In the genomic region with DNA sequence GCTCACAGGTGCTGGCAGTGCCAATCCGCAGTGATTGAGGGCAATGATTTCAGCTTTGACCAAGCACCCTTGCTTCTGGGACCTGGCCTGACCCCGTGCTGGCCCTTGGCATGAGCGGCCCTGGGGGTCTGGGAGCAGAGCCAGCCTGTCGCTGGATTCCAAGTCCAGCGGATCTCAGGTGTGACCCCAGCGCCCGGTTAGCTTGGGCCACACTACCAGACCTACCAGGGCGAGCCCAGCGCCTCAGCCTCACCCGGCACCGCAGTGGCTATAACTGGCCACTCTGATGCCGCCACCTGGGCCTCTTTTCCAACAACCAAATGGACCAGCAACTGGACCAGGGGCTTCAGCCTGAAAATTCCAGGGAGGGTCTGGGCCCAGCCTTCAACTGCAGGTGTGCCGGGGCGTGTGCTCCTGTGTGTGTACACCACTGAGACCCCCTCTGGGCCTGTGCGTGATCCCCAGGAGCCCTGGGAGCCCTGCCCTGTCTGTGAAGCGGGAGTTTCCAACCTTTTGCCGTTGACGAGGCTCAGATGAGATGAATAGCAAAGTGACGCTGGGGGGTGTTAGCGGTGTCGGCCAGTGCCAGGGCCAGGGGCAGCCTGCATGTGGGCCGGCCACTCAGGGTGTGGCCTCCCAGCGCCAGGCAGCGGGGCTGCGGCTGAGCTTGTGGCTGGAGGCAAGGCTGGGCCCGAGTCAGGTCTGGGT, we compare ENCODE assay signal across 1 cellular context.
TF ChIP-seq lines count a peak whose summit lies in the region.

No MANE protein-coding gene starts in this region.

TF ChIP-seq in HepG2, 621 proteins besides CTCF, POLR2A, EP300 and RAD21 (continued from another document and continues in another):
- TF ChIP-seq ZNF331 (CRISPR knock-in tag; IDR thresholded peaks at IDR 0.05) (no peak), RAD51 (IDR thresholded peaks at IDR 0.05; ENCODE audit: borderline replicate concordance) (no peak), ATM (IDR thresholded peaks at IDR 0.05; ENCODE audit: borderline replicate concordance) (no peak), NFE2L1 (CRISPR knock-in tag; IDR thresholded peaks at IDR 0.05; ENCODE audit: borderline replicate concordance) (0 out of 2 replicates have a peak, but pooled peaks have one; percentile 2), ZNF550 (CRISPR knock-in tag; IDR thresholded peaks at IDR 0.05; ENCODE audit: borderline replicate concordance) (no peak), ZNF660 (CRISPR knock-in tag; IDR thresholded peaks at IDR 0.05; ENCODE audit: borderline replicate concordance, low read depth) (no peak), NAIF1 (CRISPR knock-in tag; IDR thresholded peaks at IDR 0.05; ENCODE audit: borderline replicate concordance) (no peak), BHLHE40 (IDR thresholded peaks at IDR 0.05; ENCODE audit: low read length) (no peak), ZNF567 (CRISPR knock-in tag; IDR thresholded peaks at IDR 0.05; ENCODE audit: borderline replicate concordance) (no peak), MYNN (CRISPR knock-in tag; IDR thresholded peaks at IDR 0.05; ENCODE audit: low read depth) (no peak), ZNF510 (CRISPR knock-in tag; IDR thresholded peaks at IDR 0.05; ENCODE audit: low read depth) (no peak), PHF21A (CRISPR knock-in tag; IDR thresholded peaks at IDR 0.05) (no peak), NCOA2 (CRISPR knock-in tag; IDR thresholded peaks at IDR 0.05) (no peak), ZNF296 (CRISPR knock-in tag; conservative IDR thresholded peaks at IDR 0.05) (no peak), KLF9 (CRISPR knock-in tag; IDR thresholded peaks at IDR 0.05; ENCODE audit: low read depth) (no peak), IRX3 (CRISPR knock-in tag; IDR thresholded peaks at IDR 0.05; ENCODE audit: borderline replicate concordance, low read depth) (no peak), ZNF460 (CRISPR knock-in tag; IDR thresholded peaks at IDR 0.05; ENCODE audit: borderline replicate concordance) (no peak), SNAI1 (CRISPR knock-in tag; IDR thresholded peaks at IDR 0.05; ENCODE audit: borderline replicate concordance) (no peak), RNF2 (conservative IDR thresholded peaks at IDR 0.05; ENCODE audit: low read depth) (no peak), ZNF816 (CRISPR knock-in tag; IDR thresholded peaks at IDR 0.05; ENCODE audit: borderline replicate concordance) (no peak), ZNF441 (CRISPR knock-in tag; IDR thresholded peaks at IDR 0.05; ENCODE audit: borderline replicate concordance) (no peak), GABPA (IDR thresholded peaks at IDR 0.05; ENCODE audit: low read depth, low read length) (no peak), GABPA (CRISPR knock-in tag; IDR thresholded peaks at IDR 0.05; ENCODE audit: low read depth) (no peak), ZNF543 (CRISPR knock-in tag; IDR thresholded peaks at IDR 0.05) (no peak), CHCHD3 (CRISPR knock-in tag; IDR thresholded peaks at IDR 0.05) (no peak), ZNF253 (CRISPR knock-in tag; IDR thresholded peaks at IDR 0.05; ENCODE audit: borderline replicate concordance) (no peak; the same call in 1 of the 2 replicates), NFIB (CRISPR knock-in tag; IDR thresholded peaks at IDR 0.05; ENCODE audit: borderline replicate concordance) (no peak), ARNT2 (CRISPR knock-in tag; IDR thresholded peaks at IDR 0.05; ENCODE audit: low read depth) (no peak), ERF (CRISPR knock-in tag; IDR thresholded peaks at IDR 0.05) (no peak), ZNF850 (CRISPR knock-in tag; conservative IDR thresholded peaks at IDR 0.05) (no peak), CEBPG (CRISPR knock-in tag; IDR thresholded peaks at IDR 0.05) (no peak), ZNF841 (CRISPR knock-in tag; IDR thresholded peaks at IDR 0.05; ENCODE audit: borderline replicate concordance) (no peak), NCOA1 (CRISPR knock-in tag; IDR thresholded peaks at IDR 0.05) (no peak), TBX3 (IDR thresholded peaks at IDR 0.05; ENCODE audit: borderline replicate concordance) (no peak), HOXA9 (CRISPR knock-in tag; IDR thresholded peaks at IDR 0.05; ENCODE audit: borderline replicate concordance) (no peak), CCDC6 (CRISPR knock-in tag; IDR thresholded peaks at IDR 0.05) (no peak), ZMYM2 (CRISPR knock-in tag; IDR thresholded peaks at IDR 0.05) (no peak), MXI1 (IDR thresholded peaks at IDR 0.05; ENCODE audit: borderline replicate concordance, low read depth, low read length) (no peak), CAMTA2 (CRISPR knock-in tag; IDR thresholded peaks at IDR 0.05; ENCODE audit: borderline replicate concordance) (no peak), ZMAT3 (CRISPR knock-in tag; conservative IDR thresholded peaks at IDR 0.05) (no peak), HOXD1 (CRISPR knock-in tag; IDR thresholded peaks at IDR 0.05) (no peak)
- TF ChIP-seq, protein P1, sequence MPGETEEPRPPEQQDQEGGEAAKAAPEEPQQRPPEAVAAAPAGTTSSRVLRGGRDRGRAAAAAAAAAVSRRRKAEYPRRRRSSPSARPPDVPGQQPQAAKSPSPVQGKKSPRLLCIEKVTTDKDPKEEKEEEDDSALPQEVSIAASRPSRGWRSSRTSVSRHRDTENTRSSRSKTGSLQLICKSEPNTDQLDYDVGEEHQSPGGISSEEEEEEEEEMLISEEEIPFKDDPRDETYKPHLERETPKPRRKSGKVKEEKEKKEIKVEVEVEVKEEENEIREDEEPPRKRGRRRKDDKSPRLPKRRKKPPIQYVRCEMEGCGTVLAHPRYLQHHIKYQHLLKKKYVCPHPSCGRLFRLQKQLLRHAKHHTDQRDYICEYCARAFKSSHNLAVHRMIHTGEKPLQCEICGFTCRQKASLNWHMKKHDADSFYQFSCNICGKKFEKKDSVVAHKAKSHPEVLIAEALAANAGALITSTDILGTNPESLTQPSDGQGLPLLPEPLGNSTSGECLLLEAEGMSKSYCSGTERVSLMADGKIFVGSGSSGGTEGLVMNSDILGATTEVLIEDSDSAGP (CRISPR knock-in tag; IDR thresholded peaks at IDR 0.05; ENCODE audit: borderline replicate concordance): no peak
- TF ChIP-seq, protein P2, sequence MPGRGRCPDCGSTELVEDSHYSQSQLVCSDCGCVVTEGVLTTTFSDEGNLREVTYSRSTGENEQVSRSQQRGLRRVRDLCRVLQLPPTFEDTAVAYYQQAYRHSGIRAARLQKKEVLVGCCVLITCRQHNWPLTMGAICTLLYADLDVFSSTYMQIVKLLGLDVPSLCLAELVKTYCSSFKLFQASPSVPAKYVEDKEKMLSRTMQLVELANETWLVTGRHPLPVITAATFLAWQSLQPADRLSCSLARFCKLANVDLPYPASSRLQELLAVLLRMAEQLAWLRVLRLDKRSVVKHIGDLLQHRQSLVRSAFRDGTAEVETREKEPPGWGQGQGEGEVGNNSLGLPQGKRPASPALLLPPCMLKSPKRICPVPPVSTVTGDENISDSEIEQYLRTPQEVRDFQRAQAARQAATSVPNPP (CRISPR knock-in tag; IDR thresholded peaks at IDR 0.05): no peak
- TF ChIP-seq, protein P3, sequence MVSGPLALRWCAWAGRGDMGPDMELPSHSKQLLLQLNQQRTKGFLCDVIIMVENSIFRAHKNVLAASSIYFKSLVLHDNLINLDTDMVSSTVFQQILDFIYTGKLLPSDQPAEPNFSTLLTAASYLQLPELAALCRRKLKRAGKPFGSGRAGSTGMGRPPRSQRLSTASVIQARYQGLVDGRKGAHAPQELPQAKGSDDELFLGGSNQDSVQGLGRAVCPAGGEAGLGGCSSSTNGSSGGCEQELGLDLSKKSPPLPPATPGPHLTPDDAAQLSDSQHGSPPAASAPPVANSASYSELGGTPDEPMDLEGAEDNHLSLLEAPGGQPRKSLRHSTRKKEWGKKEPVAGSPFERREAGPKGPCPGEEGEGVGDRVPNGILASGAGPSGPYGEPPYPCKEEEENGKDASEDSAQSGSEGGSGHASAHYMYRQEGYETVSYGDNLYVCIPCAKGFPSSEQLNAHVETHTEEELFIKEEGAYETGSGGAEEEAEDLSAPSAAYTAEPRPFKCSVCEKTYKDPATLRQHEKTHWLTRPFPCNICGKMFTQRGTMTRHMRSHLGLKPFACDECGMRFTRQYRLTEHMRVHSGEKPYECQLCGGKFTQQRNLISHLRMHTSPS (CRISPR knock-in tag; IDR thresholded peaks at IDR 0.05; ENCODE audit: low read depth): peak; percentile 19; the same call in 1 of the 2 replicates
- TF ChIP-seq, protein P4, sequence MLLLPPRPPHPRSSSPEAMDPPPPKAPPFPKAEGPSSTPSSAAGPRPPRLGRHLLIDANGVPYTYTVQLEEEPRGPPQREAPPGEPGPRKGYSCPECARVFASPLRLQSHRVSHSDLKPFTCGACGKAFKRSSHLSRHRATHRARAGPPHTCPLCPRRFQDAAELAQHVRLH (CRISPR knock-in tag; IDR thresholded peaks at IDR 0.05; ENCODE audit: borderline replicate concordance, low read depth): no peak
- TF ChIP-seq, protein P5, sequence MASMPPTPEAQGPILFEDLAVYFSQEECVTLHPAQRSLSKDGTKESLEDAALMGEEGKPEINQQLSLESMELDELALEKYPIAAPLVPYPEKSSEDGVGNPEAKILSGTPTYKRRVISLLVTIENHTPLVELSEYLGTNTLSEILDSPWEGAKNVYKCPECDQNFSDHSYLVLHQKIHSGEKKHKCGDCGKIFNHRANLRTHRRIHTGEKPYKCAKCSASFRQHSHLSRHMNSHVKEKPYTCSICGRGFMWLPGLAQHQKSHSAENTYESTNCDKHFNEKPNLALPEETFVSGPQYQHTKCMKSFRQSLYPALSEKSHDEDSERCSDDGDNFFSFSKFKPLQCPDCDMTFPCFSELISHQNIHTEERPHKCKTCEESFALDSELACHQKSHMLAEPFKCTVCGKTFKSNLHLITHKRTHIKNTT (CRISPR knock-in tag; IDR thresholded peaks at IDR 0.05): no peak
- TF ChIP-seq, protein P6, sequence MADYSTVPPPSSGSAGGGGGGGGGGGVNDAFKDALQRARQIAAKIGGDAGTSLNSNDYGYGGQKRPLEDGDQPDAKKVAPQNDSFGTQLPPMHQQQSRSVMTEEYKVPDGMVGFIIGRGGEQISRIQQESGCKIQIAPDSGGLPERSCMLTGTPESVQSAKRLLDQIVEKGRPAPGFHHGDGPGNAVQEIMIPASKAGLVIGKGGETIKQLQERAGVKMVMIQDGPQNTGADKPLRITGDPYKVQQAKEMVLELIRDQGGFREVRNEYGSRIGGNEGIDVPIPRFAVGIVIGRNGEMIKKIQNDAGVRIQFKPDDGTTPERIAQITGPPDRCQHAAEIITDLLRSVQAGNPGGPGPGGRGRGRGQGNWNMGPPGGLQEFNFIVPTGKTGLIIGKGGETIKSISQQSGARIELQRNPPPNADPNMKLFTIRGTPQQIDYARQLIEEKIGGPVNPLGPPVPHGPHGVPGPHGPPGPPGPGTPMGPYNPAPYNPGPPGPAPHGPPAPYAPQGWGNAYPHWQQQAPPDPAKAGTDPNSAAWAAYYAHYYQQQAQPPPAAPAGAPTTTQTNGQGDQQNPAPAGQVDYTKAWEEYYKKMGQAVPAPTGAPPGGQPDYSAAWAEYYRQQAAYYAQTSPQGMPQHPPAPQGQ (CRISPR knock-in tag; IDR thresholded peaks at IDR 0.05; ENCODE audit: borderline replicate concordance): no peak
- TF ChIP-seq, protein P7, sequence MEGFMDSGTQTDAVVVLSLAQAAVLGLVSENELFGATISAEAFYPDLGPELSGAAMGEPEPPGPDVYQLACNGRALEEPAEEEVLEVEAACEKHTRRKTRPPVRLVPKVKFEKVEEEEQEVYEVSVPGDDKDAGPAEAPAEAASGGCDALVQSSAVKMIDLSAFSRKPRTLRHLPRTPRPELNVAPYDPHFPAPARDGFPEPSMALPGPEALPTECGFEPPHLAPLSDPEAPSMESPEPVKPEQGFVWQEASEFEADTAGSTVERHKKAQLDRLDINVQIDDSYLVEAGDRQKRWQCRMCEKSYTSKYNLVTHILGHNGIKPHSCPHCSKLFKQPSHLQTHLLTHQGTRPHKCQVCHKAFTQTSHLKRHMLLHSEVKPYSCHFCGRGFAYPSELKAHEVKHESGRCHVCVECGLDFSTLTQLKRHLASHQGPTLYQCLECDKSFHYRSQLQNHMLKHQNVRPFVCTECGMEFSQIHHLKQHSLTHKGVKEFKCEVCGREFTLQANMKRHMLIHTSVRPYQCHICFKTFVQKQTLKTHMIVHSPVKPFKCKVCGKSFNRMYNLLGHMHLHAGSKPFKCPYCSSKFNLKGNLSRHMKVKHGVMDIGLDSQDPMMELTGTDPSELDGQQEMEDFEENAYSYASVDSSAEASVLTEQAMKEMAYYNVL (CRISPR knock-in tag; IDR thresholded peaks at IDR 0.05; ENCODE audit: borderline replicate concordance): no peak
- TF ChIP-seq, protein P8, sequence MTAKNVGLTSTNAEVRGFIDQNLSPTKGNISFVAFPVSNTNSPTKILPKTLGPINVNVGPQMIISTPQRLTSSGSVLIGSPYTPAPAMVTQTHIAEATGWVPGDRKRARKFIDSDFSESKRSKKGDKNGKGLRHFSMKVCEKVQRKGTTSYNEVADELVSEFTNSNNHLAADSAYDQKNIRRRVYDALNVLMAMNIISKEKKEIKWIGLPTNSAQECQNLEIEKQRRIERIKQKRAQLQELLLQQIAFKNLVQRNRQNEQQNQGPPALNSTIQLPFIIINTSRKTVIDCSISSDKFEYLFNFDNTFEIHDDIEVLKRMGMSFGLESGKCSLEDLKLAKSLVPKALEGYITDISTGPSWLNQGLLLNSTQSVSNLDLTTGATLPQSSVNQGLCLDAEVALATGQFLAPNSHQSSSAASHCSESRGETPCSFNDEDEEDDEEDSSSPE (CRISPR knock-in tag; IDR thresholded peaks at IDR 0.05): no peak
- TF ChIP-seq, protein P9, sequence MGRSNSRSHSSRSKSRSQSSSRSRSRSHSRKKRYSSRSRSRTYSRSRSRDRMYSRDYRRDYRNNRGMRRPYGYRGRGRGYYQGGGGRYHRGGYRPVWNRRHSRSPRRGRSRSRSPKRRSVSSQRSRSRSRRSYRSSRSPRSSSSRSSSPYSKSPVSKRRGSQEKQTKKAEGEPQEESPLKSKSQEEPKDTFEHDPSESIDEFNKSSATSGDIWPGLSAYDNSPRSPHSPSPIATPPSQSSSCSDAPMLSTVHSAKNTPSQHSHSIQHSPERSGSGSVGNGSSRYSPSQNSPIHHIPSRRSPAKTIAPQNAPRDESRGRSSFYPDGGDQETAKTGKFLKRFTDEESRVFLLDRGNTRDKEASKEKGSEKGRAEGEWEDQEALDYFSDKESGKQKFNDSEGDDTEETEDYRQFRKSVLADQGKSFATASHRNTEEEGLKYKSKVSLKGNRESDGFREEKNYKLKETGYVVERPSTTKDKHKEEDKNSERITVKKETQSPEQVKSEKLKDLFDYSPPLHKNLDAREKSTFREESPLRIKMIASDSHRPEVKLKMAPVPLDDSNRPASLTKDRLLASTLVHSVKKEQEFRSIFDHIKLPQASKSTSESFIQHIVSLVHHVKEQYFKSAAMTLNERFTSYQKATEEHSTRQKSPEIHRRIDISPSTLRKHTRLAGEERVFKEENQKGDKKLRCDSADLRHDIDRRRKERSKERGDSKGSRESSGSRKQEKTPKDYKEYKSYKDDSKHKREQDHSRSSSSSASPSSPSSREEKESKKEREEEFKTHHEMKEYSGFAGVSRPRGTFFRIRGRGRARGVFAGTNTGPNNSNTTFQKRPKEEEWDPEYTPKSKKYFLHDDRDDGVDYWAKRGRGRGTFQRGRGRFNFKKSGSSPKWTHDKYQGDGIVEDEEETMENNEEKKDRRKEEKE (IDR thresholded peaks at IDR 0.05): no peak
